9 cellular contexts compared by ENCODE assay signal in genomic region chrX:53280703-53281320, GRCh38.
DNase-seq lines count a peak whose midpoint lies in the region; ATAC-seq lines count a peak whose summit lies in the region.
"Had no signal": no experiment of that assay in that cellular context is flagged by ENCODE, and none has a peak within 500 bp of the region (broad histone marks: within the 10 kb centered on the region; RNA-seq: fewer than 3 reads in every experiment).

No MANE protein-coding gene starts in this region.

- H3K4me3 ChIP-seq in HAP-1 (peak overlapping the region; percentile 28), skin epidermis (peak overlapping the region; percentile 19 to 40 (median 32))

- in situ Hi-C loops in HAP-1 (cut with MboI; ENCODE audit: low sequenced_read_pairs): no loop called here

- H3K9me3 ChIP-seq in HAP-1: no peaks in the 10 kb centered on the region

- DNase-seq in HAP-1 (ENCODE audit: low spot score in 2 of 2) (no peak), astrocyte of the hippocampus (ENCODE audit: low read depth, low spot score) (peak; percentile 61), hepatic stellate cell (ENCODE audit: low spot score) (peak; percentile 47), NCI-H1105 treated with DMSO at 0.1 percent for 48 hours (lab: John Stamatoyannopoulos, UW) (no peak), DMS153 treated with DMSO at 0.1 percent for 48 hours (lab: John Stamatoyannopoulos, UW; ENCODE audit: unreplicated experiment) (no peak)
- DNase-seq in activated CD4-positive, CD25-positive, alpha-beta regulatory T cell treated with anti-CD3 and anti-CD28 coated beads, Interleukin-2, amount 50 U/mL, for 72 hours: no peak
- DNase-seq: activated B cell treated with CpG ODN at 0.5 μM for 24 hours had no signal

- no peak for ATAC-seq in GM19395 (IDR thresholded peaks at IDR 0.05; ENCODE audit: unreplicated experiment)

- no peaks in the 10 kb centered on the region for H3K27me3 ChIP-seq in HAP-1 (ENCODE audit: low read depth)

- no peaks in the 10 kb centered on the region for H3K36me3 ChIP-seq in HAP-1 (replicated peaks)

- peaks cover 7% of the 10 kb centered on the region for H3K4me1 ChIP-seq in HAP-1

- peak overlapping the region; percentile 13 to 86 (median 74) for H3K27ac ChIP-seq in skin epidermis

Comparison
In these comparisons a context has a peak if more than half of its experiments do, and no peak if none do; other contexts are left out.
1. DNase-seq: peak in astrocyte of the hippocampus (single experiment) and hepatic stellate cell (single experiment); none in HAP-1 (0 of 2), NCI-H1105 treated with DMSO at 0.1 percent for 48 hours (single experiment), activated CD4-positive, CD25-positive, alpha-beta regulatory T cell treated with anti-CD3 and anti-CD28 coated beads, Interleukin-2, amount 50 U/mL, for 72 hours (single experiment) and DMS153 treated with DMSO at 0.1 percent for 48 hours (single experiment).